In the genomic region with DNA sequence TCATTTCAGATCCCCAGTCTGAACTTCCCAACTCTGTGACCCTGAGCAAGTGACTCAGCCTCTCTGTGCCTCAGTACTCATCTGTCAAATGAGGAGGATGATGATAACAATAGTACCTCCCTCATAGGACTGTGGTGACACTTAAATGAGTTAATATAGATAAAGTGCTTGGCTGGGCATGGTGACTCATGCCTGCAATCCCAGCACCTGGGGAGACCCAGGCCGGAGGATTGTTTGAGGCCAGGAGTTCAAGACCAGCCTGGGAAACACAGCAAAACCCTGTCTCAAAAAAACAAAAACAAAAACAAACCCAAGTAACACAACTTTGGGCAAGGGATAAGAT, we compare ENCODE assay signal across 8 cellular contexts. TPM values are rescaled to one million over a fixed set of nuclear protein-coding genes. Genes with fewer than 3 reads are reported as not detected.
DNase-seq lines count a peak whose midpoint lies in the region; ATAC-seq and TF ChIP-seq lines count a peak whose summit lies in the region.

No MANE protein-coding gene starts in this region.

- no peaks in the 10 kb centered on the region for H3K36me3 ChIP-seq in heart left ventricle
- H3K36me3 ChIP-seq in transverse colon = no peaks in the 10 kb centered on the region
- no peaks in the 10 kb centered on the region for H3K36me3 ChIP-seq in thyroid gland

- H3K27ac ChIP-seq in heart left ventricle (peak overlapping the region in 9 of 12 donors; percentile 33 to 87 (median 67)), transverse colon (peak overlapping the region; percentile 57 to 85 (median 72)), thyroid gland (no peak overlapping the region)

- intact Hi-C loops in heart left ventricle (cut with DNase I) (no loop called here), Right ventricle myocardium inferior (cut with DNase I) (no loop called here), transverse colon (cut with DNase I; ENCODE audit: low total_unique reads) (no loop called here), thyroid gland (cut with DNase I) (no loop called here)

- ATAC-seq in heart left ventricle (no peak), Right ventricle myocardium inferior (no peak), GM21515 (IDR thresholded peaks at IDR 0.05; ENCODE audit: unreplicated experiment) (no peak)

- peaks cover 0 to 83% (median 48%) of the 10 kb centered on the region in 12 donors for H3K4me1 ChIP-seq in heart left ventricle
- peaks cover 27 to 79% (median 38%) of the 10 kb centered on the region in 4 donors for H3K4me1 ChIP-seq in transverse colon
- H3K4me1 ChIP-seq in thyroid gland = peaks cover 0 to 65% of the 10 kb centered on the region in 2 donors

- H3K9me3 ChIP-seq in heart left ventricle = no peaks in the 10 kb centered on the region
- H3K9me3 ChIP-seq in transverse colon = no peaks in the 10 kb centered on the region
- H3K9me3 ChIP-seq in thyroid gland = no peaks in the 10 kb centered on the region

- DNase-seq in heart left ventricle = no peak
- DNase-seq in Right ventricle myocardium inferior (ENCODE audit: missing footprints) = no peak
- peak; percentile 61 to 73 for DNase-seq in activated CD4-positive, alpha-beta T cell treated with anti-CD3 and anti-CD28 coated beads, Interleukin-2, amount 50 U/mL, for 48 hours
- DNase-seq in kidney tubule cell (ENCODE audit: low spot score) = peak; percentile 83
- DNase-seq in transverse colon = no peak
- DNase-seq in thyroid gland = no peak
- DNase-seq in NCI-H748 treated with DMSO at 0.1 percent for 48 hours (lab: John Stamatoyannopoulos, UW) = no peak

- peak overlapping the region in 1 of 12 donors; percentile 42 for H3K4me3 ChIP-seq in heart left ventricle
- no peak overlapping the region for H3K4me3 ChIP-seq in transverse colon
- H3K4me3 ChIP-seq in thyroid gland (replicated peaks in 1 of 3) = no peak overlapping the region

- TF ChIP-seq CTCF in heart left ventricle (IDR thresholded peaks at IDR 0.05) (no peak), transverse colon (IDR thresholded peaks at IDR 0.05) (no peak), thyroid gland (IDR thresholded peaks at IDR 0.05) (no peak)

- in situ Hi-C loops in transverse colon (cut with MboI; ENCODE audit: low pct_ligation_motif_present in 1 of 4, low pct_unique_long_range_greater_than_20kb in 1 of 4, low sequenced_read_pairs in 3 of 4) = no loop called here

- TF ChIP-seq POLR2A in heart left ventricle (IDR thresholded peaks at IDR 0.05) = no peak
- no peak for TF ChIP-seq POLR2A in transverse colon (IDR thresholded peaks at IDR 0.05)
- TF ChIP-seq POLR2A in thyroid gland (IDR thresholded peaks at IDR 0.05) = no peak

- TF ChIP-seq EP300 in transverse colon (IDR thresholded peaks at IDR 0.05; ENCODE audit: low read depth) = no peak

- H3K27me3 ChIP-seq in heart left ventricle = no peaks in the 10 kb centered on the region
- H3K27me3 ChIP-seq in transverse colon = no peaks in the 10 kb centered on the region
- H3K27me3 ChIP-seq in thyroid gland = no peaks in the 10 kb centered on the region

- 91 to 100% (median 98%) methylated on average over 1 of the region's 1 CpG for WGBS in heart left ventricle, 4 donors
- WGBS in transverse colon (ENCODE audit: low coverage in 1 of 2), 2 donors = 79% methylated on average over 1 of the region's 1 CpG; no CpG with 5 or more reads in 1 of the 2 donors
- WGBS in thyroid gland, 2 donors = 94 to 96% methylated on average over 1 of the region's 1 CpG

RNA-seq across cellular contexts. Expression of a gene that starts 4.8 kb away (rescaled TPM):
- total RNA-seq in heart left ventricle (100 to 1,000 TPM in 1 of 9 donors, 10 to 100 TPM in 8; 37.3 to 140 (median 59.4) TPM), Right ventricle myocardium inferior (49.3 TPM), transverse colon (100 to 1,000 TPM in 3 of 4 donors, 10 to 100 TPM in 1; 55.9 to 149 (median 112) TPM), thyroid gland (100 to 1,000 TPM in 2 of 4 donors, 10 to 100 TPM in 2; 74.5 to 146 (median 97.2) TPM)
- polyA plus RNA-seq in heart left ventricle = 10 to 100 TPM; 38.4 to 61.3 TPM

Comparison
In these comparisons a context has a peak if more than half of its experiments do, and no peak if none do; other contexts are left out.
1. DNase-seq: peak in activated CD4-positive, alpha-beta T cell treated with anti-CD3 and anti-CD28 coated beads, Interleukin-2, amount 50 U/mL, for 48 hours (2 of 2) and kidney tubule cell (single experiment); none in heart left ventricle (0 of 5), Right ventricle myocardium inferior (single experiment), transverse colon (single experiment), thyroid gland (0 of 2) and NCI-H748 treated with DMSO at 0.1 percent for 48 hours (single experiment).
2. H3K27ac ChIP-seq: peak in heart left ventricle (9 of 12) and transverse colon (4 of 4); none in thyroid gland (0 of 3).